In the genomic region with DNA sequence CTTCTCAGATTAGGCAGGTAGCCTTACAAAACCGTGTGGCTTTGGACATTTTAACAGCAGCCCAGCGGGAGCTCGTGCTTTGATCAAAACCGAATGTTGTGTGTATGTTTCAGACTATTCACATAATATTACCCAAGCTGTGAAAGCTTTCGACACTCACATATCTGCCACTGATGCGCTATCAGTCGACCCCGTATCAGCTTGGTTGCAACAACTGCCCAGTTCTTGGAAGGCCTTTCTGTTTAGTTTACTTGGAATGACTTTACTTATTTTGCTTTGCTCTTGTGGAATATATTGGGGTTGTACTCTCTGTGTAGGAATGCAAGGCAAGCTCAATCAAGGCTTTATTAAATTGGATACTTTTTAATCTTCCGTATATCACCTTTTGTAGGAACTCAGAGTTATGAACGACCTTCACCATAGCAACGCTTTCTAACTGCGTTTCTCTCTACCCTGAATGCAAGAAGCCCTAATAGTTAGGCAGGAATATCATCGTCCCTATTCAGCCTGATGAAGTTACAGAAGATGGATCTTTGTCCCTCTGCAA, we compare ENCODE assay signal across 29 cellular contexts.
"Had no signal": no experiment of that assay in that cellular context is flagged by ENCODE, and none has a peak within 500 bp of the region (broad histone marks: within the 10 kb centered on the region; RNA-seq: fewer than 3 reads in every experiment).

No MANE protein-coding gene starts in this region.

- H3K4me3 ChIP-seq: colonic mucosa, coronary artery, dorsolateral prefrontal cortex, esophagus muscularis mucosa, esophagus squamous epithelium, gastrocnemius medialis, gastroesophageal sphincter, heart left ventricle, heart right ventricle, hepatocyte had no signal

- H2AFZ ChIP-seq: hepatocyte had no signal

- ATAC-seq: effector memory CD8-positive, alpha-beta T cell; esophagus mucosa; gastrocnemius medialis; gastroesophageal sphincter; heart left ventricle; heart right ventricle had no signal

- H3K27ac Mint-ChIP-seq: dendritic cell treated with granulocyte-macrophage colony-stimulating factor and Interleukin-4, amounts not matched to agents 40 ng/mL and 50 ng/mL, for 4 days; effector memory CD8-positive, alpha-beta T cell; endodermal cell had no signal

- DNase-seq: colonic mucosa; cortex of kidney; dermis blood vessel endothelial cell; dorsolateral prefrontal cortex; effector CD4-positive, alpha-beta T cell; effector CD8-positive, alpha-beta T cell; effector memory CD4-positive, alpha-beta T cell; effector memory CD8-positive, alpha-beta T cell; endodermal cell; erythroblast; esophagus squamous epithelium; foreskin fibroblast; foreskin melanocyte; gastrocnemius medialis; glutamatergic neuron; head of caudate nucleus; heart left ventricle; heart right ventricle had no signal

- H3K27me3 Mint-ChIP-seq: dendritic cell treated with granulocyte-macrophage colony-stimulating factor and Interleukin-4, amounts not matched to agents 40 ng/mL and 50 ng/mL, for 4 days had no signal

- H3K4me1 ChIP-seq: colonic mucosa, esophagus muscularis mucosa, esophagus squamous epithelium, gastrocnemius medialis, gastroesophageal sphincter, heart left ventricle, heart right ventricle had no signal

- H3K4me2 ChIP-seq: hepatocyte had no signal

- H3K36me3 ChIP-seq: colonic mucosa, esophagus muscularis mucosa, esophagus squamous epithelium, gastrocnemius medialis, gastroesophageal sphincter, heart left ventricle, heart right ventricle had no signal

- H3K9me3 Mint-ChIP-seq: dendritic cell treated with granulocyte-macrophage colony-stimulating factor and Interleukin-4, amounts not matched to agents 40 ng/mL and 50 ng/mL, for 4 days had no signal

- H3K9me3 ChIP-seq: colonic mucosa, esophagus muscularis mucosa, esophagus squamous epithelium, gastrocnemius medialis, gastroesophageal sphincter, heart left ventricle, heart right ventricle had no signal

- H3K27ac ChIP-seq: colonic mucosa, coronary artery, dorsolateral prefrontal cortex, epithelial cell of prostate, esophagus muscularis mucosa, esophagus squamous epithelium, gastrocnemius medialis, gastroesophageal sphincter, heart left ventricle, heart right ventricle, hepatocyte had no signal

- FAIRE-seq: colon, endometrium, endothelial cell of umbilical vein, frontal cortex had no signal

- H3K27me3 ChIP-seq: colonic mucosa, esophagus muscularis mucosa, esophagus squamous epithelium, gastrocnemius medialis, gastroesophageal sphincter, heart left ventricle, heart right ventricle, hepatocyte had no signal

- H3K79me2 ChIP-seq: hepatocyte had no signal

- H3K4me3 Mint-ChIP-seq: dendritic cell treated with granulocyte-macrophage colony-stimulating factor and Interleukin-4, amounts not matched to agents 40 ng/mL and 50 ng/mL, for 4 days; effector memory CD8-positive, alpha-beta T cell; endodermal cell had no signal
